Comparison of ENCODE assay signal across 1 cellular context in the genomic region with DNA sequence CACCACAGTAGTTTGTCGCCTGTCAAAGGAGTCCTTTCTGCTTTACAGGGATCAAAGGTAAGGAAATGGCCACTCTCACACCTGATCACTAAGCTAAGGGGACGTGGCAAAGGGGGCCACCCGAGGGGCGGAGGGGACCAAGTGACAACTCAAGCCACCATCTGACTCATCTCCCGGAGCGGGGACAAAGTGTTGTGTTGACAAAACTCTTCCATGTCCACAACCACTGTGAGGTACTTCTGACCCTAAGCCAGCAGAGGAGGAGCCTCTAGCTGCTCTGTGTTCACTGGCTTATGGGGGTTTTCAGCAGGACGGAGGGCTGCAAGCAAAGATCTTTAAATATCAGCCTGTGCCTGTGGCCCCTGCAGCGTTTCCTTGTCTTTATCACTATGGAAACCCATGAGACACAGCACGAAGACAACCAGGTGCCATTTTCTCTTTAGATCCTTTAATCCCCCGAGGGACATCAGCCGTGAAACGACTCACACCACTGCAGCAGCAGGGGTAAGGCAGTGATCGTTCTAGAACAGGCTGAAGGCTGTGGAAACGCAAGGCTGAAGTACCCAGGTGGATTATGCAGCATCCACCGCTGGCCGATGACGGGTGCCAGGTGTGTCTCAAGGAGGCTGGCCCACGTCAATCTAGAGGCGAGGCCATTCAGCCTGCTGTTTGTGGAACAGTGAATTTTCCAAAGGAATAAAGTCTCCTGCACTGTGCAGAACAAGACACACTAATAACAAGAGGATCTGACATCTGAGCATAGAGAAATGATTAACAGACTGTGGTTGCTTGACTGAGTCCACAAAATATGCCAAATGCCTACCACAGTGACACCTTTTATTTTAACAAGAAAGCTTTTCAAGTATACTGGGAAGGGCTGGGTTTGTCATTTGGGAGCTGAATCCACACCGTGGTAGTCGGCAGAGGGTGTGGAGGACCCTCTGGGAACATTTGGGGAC.
TF ChIP-seq lines count a peak whose summit lies in the region.

No MANE protein-coding gene starts in this region.

TF ChIP-seq in HepG2, 621 proteins besides CTCF, POLR2A, EP300 and RAD21 (continued from another document and continues in another):
- TF ChIP-seq, protein P1, sequence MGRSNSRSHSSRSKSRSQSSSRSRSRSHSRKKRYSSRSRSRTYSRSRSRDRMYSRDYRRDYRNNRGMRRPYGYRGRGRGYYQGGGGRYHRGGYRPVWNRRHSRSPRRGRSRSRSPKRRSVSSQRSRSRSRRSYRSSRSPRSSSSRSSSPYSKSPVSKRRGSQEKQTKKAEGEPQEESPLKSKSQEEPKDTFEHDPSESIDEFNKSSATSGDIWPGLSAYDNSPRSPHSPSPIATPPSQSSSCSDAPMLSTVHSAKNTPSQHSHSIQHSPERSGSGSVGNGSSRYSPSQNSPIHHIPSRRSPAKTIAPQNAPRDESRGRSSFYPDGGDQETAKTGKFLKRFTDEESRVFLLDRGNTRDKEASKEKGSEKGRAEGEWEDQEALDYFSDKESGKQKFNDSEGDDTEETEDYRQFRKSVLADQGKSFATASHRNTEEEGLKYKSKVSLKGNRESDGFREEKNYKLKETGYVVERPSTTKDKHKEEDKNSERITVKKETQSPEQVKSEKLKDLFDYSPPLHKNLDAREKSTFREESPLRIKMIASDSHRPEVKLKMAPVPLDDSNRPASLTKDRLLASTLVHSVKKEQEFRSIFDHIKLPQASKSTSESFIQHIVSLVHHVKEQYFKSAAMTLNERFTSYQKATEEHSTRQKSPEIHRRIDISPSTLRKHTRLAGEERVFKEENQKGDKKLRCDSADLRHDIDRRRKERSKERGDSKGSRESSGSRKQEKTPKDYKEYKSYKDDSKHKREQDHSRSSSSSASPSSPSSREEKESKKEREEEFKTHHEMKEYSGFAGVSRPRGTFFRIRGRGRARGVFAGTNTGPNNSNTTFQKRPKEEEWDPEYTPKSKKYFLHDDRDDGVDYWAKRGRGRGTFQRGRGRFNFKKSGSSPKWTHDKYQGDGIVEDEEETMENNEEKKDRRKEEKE (IDR thresholded peaks at IDR 0.05): no peak
- TF ChIP-seq CREM (IDR thresholded peaks at IDR 0.05) (peak; percentile 35; the same call in 1 of the 2 replicates), CREM (CRISPR knock-in tag; IDR thresholded peaks at IDR 0.05) (no peak), HNRNPL (IDR thresholded peaks at IDR 0.05; ENCODE audit: low read depth, low read length) (no peak), ZNF282 (IDR thresholded peaks at IDR 0.05; ENCODE audit: partially characterized antibody) (no peak), ZNF660 (CRISPR knock-in tag; IDR thresholded peaks at IDR 0.05; ENCODE audit: borderline replicate concordance, low read depth) (no peak), PCBP1 (IDR thresholded peaks at IDR 0.05; ENCODE audit: borderline replicate concordance, low read depth, low read length) (no peak), NFRKB (IDR thresholded peaks at IDR 0.05) (no peak), ZNF180 (CRISPR knock-in tag; IDR thresholded peaks at IDR 0.05; ENCODE audit: borderline replicate concordance, low read depth) (no peak), TEAD2 (CRISPR knock-in tag; IDR thresholded peaks at IDR 0.05) (no peak), LCORL (IDR thresholded peaks at IDR 0.05) (no peak), LCORL (CRISPR knock-in tag; IDR thresholded peaks at IDR 0.05) (no peak), EEA1 (CRISPR knock-in tag; IDR thresholded peaks at IDR 0.05; ENCODE audit: borderline replicate concordance) (no peak), ZNF564 (CRISPR knock-in tag; IDR thresholded peaks at IDR 0.05) (0 out of 2 replicates have a peak, but pooled peaks have one; percentile 37), NR2F2 (IDR thresholded peaks at IDR 0.05; ENCODE audit: borderline replicate concordance, low read depth) (no peak), ZNF75D (CRISPR knock-in tag; IDR thresholded peaks at IDR 0.05; ENCODE audit: borderline replicate concordance) (no peak), MTF2 (CRISPR knock-in tag; IDR thresholded peaks at IDR 0.05; ENCODE audit: borderline replicate concordance) (no peak), TGIF2 (CRISPR knock-in tag; IDR thresholded peaks at IDR 0.05) (no peak), ATF1 (CRISPR knock-in tag; IDR thresholded peaks at IDR 0.05) (no peak), STAT5B (CRISPR knock-in tag; IDR thresholded peaks at IDR 0.05) (no peak), TAF1 (CRISPR knock-in tag; IDR thresholded peaks at IDR 0.05) (no peak), ZNF256 (CRISPR knock-in tag; conservative IDR thresholded peaks at IDR 0.05) (no peak), ZSCAN21 (CRISPR knock-in tag; IDR thresholded peaks at IDR 0.05; ENCODE audit: borderline replicate concordance) (no peak), ARHGAP35 (CRISPR knock-in tag; IDR thresholded peaks at IDR 0.05; ENCODE audit: borderline replicate concordance) (no peak), ZNF44 (CRISPR knock-in tag; IDR thresholded peaks at IDR 0.05) (no peak), ZNF891 (CRISPR knock-in tag; IDR thresholded peaks at IDR 0.05) (no peak)
- TF ChIP-seq, protein P2, sequence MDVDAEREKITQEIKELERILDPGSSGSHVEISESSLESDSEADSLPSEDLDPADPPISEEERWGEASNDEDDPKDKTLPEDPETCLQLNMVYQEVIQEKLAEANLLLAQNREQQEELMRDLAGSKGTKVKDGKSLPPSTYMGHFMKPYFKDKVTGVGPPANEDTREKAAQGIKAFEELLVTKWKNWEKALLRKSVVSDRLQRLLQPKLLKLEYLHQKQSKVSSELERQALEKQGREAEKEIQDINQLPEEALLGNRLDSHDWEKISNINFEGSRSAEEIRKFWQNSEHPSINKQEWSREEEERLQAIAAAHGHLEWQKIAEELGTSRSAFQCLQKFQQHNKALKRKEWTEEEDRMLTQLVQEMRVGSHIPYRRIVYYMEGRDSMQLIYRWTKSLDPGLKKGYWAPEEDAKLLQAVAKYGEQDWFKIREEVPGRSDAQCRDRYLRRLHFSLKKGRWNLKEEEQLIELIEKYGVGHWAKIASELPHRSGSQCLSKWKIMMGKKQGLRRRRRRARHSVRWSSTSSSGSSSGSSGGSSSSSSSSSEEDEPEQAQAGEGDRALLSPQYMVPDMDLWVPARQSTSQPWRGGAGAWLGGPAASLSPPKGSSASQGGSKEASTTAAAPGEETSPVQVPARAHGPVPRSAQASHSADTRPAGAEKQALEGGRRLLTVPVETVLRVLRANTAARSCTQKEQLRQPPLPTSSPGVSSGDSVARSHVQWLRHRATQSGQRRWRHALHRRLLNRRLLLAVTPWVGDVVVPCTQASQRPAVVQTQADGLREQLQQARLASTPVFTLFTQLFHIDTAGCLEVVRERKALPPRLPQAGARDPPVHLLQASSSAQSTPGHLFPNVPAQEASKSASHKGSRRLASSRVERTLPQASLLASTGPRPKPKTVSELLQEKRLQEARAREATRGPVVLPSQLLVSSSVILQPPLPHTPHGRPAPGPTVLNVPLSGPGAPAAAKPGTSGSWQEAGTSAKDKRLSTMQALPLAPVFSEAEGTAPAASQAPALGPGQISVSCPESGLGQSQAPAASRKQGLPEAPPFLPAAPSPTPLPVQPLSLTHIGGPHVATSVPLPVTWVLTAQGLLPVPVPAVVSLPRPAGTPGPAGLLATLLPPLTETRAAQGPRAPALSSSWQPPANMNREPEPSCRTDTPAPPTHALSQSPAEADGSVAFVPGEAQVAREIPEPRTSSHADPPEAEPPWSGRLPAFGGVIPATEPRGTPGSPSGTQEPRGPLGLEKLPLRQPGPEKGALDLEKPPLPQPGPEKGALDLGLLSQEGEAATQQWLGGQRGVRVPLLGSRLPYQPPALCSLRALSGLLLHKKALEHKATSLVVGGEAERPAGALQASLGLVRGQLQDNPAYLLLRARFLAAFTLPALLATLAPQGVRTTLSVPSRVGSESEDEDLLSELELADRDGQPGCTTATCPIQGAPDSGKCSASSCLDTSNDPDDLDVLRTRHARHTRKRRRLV (CRISPR knock-in tag; IDR thresholded peaks at IDR 0.05): no peak
- TF ChIP-seq, protein P3, sequence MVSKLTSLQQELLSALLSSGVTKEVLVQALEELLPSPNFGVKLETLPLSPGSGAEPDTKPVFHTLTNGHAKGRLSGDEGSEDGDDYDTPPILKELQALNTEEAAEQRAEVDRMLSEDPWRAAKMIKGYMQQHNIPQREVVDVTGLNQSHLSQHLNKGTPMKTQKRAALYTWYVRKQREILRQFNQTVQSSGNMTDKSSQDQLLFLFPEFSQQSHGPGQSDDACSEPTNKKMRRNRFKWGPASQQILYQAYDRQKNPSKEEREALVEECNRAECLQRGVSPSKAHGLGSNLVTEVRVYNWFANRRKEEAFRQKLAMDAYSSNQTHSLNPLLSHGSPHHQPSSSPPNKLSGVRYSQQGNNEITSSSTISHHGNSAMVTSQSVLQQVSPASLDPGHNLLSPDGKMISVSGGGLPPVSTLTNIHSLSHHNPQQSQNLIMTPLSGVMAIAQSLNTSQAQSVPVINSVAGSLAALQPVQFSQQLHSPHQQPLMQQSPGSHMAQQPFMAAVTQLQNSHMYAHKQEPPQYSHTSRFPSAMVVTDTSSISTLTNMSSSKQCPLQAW (CRISPR knock-in tag; IDR thresholded peaks at IDR 0.05): 0 out of 2 replicates have a peak, but pooled peaks have one; percentile 11
- TF ChIP-seq, protein P4, sequence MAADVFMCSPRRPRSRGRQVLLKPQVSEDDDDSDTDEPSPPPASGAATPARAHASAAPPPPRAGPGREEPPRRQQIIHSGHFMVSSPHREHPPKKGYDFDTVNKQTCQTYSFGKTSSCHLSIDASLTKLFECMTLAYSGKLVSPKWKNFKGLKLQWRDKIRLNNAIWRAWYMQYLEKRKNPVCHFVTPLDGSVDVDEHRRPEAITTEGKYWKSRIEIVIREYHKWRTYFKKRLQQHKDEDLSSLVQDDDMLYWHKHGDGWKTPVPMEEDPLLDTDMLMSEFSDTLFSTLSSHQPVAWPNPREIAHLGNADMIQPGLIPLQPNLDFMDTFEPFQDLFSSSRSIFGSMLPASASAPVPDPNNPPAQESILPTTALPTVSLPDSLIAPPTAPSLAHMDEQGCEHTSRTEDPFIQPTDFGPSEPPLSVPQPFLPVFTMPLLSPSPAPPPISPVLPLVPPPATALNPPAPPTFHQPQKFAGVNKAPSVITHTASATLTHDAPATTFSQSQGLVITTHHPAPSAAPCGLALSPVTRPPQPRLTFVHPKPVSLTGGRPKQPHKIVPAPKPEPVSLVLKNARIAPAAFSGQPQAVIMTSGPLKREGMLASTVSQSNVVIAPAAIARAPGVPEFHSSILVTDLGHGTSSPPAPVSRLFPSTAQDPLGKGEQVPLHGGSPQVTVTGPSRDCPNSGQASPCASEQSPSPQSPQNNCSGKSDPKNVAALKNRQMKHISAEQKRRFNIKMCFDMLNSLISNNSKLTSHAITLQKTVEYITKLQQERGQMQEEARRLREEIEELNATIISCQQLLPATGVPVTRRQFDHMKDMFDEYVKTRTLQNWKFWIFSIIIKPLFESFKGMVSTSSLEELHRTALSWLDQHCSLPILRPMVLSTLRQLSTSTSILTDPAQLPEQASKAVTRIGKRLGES (CRISPR knock-in tag; IDR thresholded peaks at IDR 0.05; ENCODE audit: borderline replicate concordance): no peak
- TF ChIP-seq, protein P5, sequence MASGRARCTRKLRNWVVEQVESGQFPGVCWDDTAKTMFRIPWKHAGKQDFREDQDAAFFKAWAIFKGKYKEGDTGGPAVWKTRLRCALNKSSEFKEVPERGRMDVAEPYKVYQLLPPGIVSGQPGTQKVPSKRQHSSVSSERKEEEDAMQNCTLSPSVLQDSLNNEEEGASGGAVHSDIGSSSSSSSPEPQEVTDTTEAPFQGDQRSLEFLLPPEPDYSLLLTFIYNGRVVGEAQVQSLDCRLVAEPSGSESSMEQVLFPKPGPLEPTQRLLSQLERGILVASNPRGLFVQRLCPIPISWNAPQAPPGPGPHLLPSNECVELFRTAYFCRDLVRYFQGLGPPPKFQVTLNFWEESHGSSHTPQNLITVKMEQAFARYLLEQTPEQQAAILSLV (CRISPR knock-in tag; IDR thresholded peaks at IDR 0.05; ENCODE audit: borderline replicate concordance): no peak
- TF ChIP-seq, protein P6, sequence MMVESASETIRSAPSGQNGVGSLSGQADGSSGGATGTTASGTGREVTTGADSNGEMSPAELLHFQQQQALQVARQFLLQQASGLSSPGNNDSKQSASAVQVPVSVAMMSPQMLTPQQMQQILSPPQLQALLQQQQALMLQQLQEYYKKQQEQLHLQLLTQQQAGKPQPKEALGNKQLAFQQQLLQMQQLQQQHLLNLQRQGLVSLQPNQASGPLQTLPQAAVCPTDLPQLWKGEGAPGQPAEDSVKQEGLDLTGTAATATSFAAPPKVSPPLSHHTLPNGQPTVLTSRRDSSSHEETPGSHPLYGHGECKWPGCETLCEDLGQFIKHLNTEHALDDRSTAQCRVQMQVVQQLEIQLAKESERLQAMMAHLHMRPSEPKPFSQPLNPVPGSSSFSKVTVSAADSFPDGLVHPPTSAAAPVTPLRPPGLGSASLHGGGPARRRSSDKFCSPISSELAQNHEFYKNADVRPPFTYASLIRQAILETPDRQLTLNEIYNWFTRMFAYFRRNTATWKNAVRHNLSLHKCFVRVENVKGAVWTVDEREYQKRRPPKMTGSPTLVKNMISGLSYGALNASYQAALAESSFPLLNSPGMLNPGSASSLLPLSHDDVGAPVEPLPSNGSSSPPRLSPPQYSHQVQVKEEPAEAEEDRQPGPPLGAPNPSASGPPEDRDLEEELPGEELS (CRISPR knock-in tag; IDR thresholded peaks at IDR 0.05): peak; percentile 67
- TF ChIP-seq, protein P7, sequence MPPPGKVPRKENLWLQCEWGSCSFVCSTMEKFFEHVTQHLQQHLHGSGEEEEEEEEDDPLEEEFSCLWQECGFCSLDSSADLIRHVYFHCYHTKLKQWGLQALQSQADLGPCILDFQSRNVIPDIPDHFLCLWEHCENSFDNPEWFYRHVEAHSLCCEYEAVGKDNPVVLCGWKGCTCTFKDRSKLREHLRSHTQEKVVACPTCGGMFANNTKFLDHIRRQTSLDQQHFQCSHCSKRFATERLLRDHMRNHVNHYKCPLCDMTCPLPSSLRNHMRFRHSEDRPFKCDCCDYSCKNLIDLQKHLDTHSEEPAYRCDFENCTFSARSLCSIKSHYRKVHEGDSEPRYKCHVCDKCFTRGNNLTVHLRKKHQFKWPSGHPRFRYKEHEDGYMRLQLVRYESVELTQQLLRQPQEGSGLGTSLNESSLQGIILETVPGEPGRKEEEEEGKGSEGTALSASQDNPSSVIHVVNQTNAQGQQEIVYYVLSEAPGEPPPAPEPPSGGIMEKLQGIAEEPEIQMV (CRISPR knock-in tag; IDR thresholded peaks at IDR 0.05; ENCODE audit: low read depth): no peak
- TF ChIP-seq, protein P8, sequence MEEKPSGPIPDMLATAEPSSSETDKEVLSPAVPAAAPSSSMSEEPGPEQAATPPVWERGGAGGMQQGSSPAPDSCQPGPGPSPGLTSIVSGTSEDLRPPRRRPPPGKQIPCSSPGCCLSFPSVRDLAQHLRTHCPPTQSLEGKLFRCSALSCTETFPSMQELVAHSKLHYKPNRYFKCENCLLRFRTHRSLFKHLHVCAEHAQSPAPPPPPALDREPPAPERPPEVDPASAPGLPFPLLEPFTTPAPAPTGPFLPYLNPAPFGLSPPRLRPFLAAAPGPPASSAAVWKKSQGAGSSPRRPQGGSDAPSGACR (CRISPR knock-in tag; IDR thresholded peaks at IDR 0.05): 0 out of 2 replicates have a peak, but pooled peaks have one; percentile 34
- TF ChIP-seq, protein P9, sequence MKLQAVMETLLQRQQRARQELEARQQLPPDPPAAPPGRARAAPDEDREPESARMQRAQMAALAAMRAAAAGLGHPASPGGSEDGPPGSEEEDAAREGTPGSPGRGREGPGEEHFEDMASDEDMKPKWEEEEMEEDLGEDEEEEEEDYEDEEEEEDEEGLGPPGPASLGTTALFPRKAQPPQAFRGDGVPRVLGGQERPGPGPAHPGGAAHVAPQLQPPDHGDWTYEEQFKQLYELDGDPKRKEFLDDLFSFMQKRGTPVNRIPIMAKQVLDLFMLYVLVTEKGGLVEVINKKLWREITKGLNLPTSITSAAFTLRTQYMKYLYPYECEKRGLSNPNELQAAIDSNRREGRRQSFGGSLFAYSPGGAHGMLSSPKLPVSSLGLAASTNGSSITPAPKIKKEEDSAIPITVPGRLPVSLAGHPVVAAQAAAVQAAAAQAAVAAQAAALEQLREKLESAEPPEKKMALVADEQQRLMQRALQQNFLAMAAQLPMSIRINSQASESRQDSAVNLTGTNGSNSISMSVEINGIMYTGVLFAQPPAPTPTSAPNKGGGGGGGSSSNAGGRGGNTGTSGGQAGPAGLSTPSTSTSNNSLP (IDR thresholded peaks at IDR 0.05; ENCODE audit: low read depth, low read length): no peak
